In the genomic region with DNA sequence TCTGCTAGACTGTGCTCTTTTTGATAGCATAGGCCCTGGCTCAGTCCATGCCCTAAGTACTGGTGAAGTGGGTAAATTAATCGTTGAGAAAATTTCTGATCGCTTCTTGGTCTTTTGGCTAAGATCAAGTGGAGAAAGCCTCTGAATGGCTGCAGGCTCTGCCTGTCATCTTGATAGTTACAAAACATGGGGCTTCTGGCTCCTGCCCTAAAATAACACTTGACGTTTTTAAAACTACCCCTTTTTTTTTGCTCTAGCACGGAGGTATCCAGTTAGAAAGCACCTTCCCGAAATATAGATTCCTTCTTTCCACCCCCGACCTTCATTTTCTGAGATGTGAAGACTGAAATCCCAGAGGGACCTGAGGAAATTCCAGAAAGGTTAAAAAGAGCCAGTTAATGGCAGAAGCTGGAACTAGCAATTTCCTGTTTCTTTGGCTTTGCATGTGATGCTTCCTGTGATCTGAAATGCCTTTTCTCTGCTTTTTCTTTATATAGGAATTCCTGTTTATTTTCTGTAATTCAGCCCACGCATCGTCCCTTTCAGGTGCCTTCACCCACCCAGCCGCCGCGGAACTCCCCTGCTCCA, we compare ENCODE assay signal across 12 cellular contexts. TPM values are rescaled to one million over a fixed set of nuclear protein-coding genes. Genes with fewer than 3 reads are reported as not detected.
A peak's percentile ranks its signal among the peaks of the same experiment; 100 is the strongest.
DNase-seq lines count a peak whose midpoint lies in the region; TF ChIP-seq lines count a peak whose summit lies in the region.
"Had no signal": no experiment of that assay in that cellular context is flagged by ENCODE, and none has a peak within 500 bp of the region (broad histone marks: within the 10 kb centered on the region; RNA-seq: fewer than 3 reads in every experiment).

No MANE protein-coding gene starts in this region.

- peak overlapping the region; percentile 17 for H3K27ac Mint-ChIP-seq in activated naive CD4-positive, alpha-beta T cell treated with anti-CD3 and anti-CD28 coated beads, Interleukin-2, amount 50 U/mL, for 24 hours

- H3K9me3 ChIP-seq in thyroid gland, result no peaks in the 10 kb centered on the region
- H3K9me3 ChIP-seq: spleen had no signal

- H3K27ac ChIP-seq in thyroid gland, result peak overlapping the region in 2 of 3 donors; percentile 5 to 37
- H3K27ac ChIP-seq: hepatocyte had no signal

- no peaks in the 10 kb centered on the region for H3K27me3 ChIP-seq in thyroid gland

- intact Hi-C loops in thyroid gland (cut with DNase I), result no loop called here

- no peaks in the 10 kb centered on the region for H3K36me3 Mint-ChIP-seq in activated naive CD4-positive, alpha-beta T cell treated with anti-CD3 and anti-CD28 coated beads, Interleukin-2, amount 50 U/mL, for 24 hours

- TF ChIP-seq CTCF in cardiac fibroblast (IDR thresholded peaks at IDR 0.05; ENCODE audit: low read depth, low read length) (no peak), thyroid gland (IDR thresholded peaks at IDR 0.05) (no peak)

- peak overlapping the region; percentile 42 for H3K4me3 Mint-ChIP-seq in activated naive CD4-positive, alpha-beta T cell treated with anti-CD3 and anti-CD28 coated beads, Interleukin-2, amount 50 U/mL, for 24 hours

- peaks cover 4 to 20% of the 10 kb centered on the region in 2 donors for H3K4me1 ChIP-seq in thyroid gland

- peaks cover 54% of the 10 kb centered on the region for H3K27me3 Mint-ChIP-seq in activated naive CD4-positive, alpha-beta T cell treated with anti-CD3 and anti-CD28 coated beads, Interleukin-2, amount 50 U/mL, for 24 hours

- no peak for DNase-seq in activated naive CD4-positive, alpha-beta T cell (lab: John Stamatoyannopoulos, UW)
- DNase-seq in cardiac fibroblast (ENCODE audit: low read depth in 2 of 2) (peak; percentile 66 to 71), lung microvascular endothelial cell (ENCODE audit: low read depth in 2 of 2) (peak; percentile 67 to 81), thyroid gland (no peak), mesenteric fat pad (ENCODE audit: low spot score) (no peak), NCI-H2081 treated with DMSO at 0.1 percent for 48 hours (lab: John Stamatoyannopoulos, UW) (no peak), G401 (ENCODE audit: low spot score) (no peak)
- DNase-seq: KG1, midbrain had no signal

- H3K9me3 Mint-ChIP-seq in activated naive CD4-positive, alpha-beta T cell treated with anti-CD3 and anti-CD28 coated beads, Interleukin-2, amount 50 U/mL, for 24 hours, result no peaks in the 10 kb centered on the region

- no peaks in the 10 kb centered on the region for H3K36me3 ChIP-seq in thyroid gland
- H3K36me3 ChIP-seq: spleen had no signal

- in situ Hi-C loops in G401 (cut with HindIII; ENCODE audit: low sequenced_read_pairs), result no loop called here

- TF ChIP-seq POLR2A in thyroid gland (IDR thresholded peaks at IDR 0.05), result no peak

- 66 to 74% methylated on average over 11 of the region's 11 CpGs for WGBS in thyroid gland, 2 donors

- H3K4me1 Mint-ChIP-seq in activated naive CD4-positive, alpha-beta T cell treated with anti-CD3 and anti-CD28 coated beads, Interleukin-2, amount 50 U/mL, for 24 hours, result peaks cover 14% of the 10 kb centered on the region

- H3K4me3 ChIP-seq in cardiac fibroblast (replicated peaks in 1 of 2; ENCODE audit: low read depth in 2 of 2, low read length in 2 of 2), result no peak overlapping the region
- no peak overlapping the region for H3K4me3 ChIP-seq in thyroid gland (replicated peaks in 1 of 3)

RNA-seq across cellular contexts. Expression of a gene that starts 0.8 kb away (rescaled TPM):
- total RNA-seq in lung microvascular endothelial cell, result 20.0 and 45.6 TPM in 2 replicates
- total RNA-seq in thyroid gland, result 1 to 10 TPM; 1.2 to 6.7 (median 2.5) TPM
- total RNA-seq in mesenteric fat pad, result 12.1 TPM
- total RNA-seq in G401 (2014; rRNA removed; shearing (Covaris generic)), result not detected in 2 replicates

Comparison
In these comparisons a context has a peak if more than half of its experiments do, and no peak if none do; other contexts are left out.
1. DNase-seq: peak in cardiac fibroblast (2 of 2) and lung microvascular endothelial cell (2 of 2); none in activated naive CD4-positive, alpha-beta T cell (0 of 4), thyroid gland (0 of 2), mesenteric fat pad (single experiment), NCI-H2081 treated with DMSO at 0.1 percent for 48 hours (single experiment) and G401 (single experiment).